Comparison of ENCODE assay signal across 8 cellular contexts in the genomic region with DNA sequence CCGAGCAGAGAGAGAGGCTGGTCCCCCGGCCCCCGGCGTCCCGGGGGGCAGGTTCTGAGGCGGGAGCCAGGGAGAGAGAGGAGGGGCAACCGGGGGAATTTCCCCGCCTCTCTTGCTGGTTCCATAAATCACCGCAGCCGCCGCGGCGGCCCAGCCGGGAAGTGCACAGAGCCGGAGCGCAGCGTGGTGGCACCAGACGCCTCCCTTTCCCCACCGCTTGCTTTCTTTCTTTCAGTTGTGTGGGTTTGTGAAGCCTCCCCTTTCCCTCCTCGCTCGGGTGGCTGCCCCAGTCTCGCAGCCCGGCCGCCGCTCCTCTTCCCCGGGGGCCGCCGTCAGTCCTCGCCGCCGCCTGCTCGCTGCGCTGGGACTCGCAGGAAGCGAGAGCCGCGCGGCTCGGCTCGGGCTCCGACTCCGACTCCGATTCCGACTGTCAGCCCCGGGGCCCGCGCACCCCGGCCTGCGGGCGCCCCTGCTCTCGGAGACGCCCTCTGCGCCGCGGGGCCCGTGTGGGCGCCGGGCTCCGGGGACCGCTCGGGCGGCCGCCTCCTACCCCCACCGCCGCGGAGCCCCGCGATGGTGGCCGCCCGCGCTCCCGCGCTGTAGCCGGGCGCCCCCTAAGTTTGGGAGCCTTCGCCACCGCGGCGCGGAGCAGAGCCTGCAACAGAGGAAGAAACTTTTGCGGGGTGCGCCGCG. TPM values are rescaled to one million over a fixed set of nuclear protein-coding genes. Genes with fewer than 3 reads are reported as not detected.
DNase-seq lines count a peak whose midpoint lies in the region; ATAC-seq and TF ChIP-seq lines count a peak whose summit lies in the region.

A gene (plus strand): TSS at position 153 of the 693 bp plus-strand sequence. CDS start 616 bp downstream, outside the sequence.

- intact Hi-C loops in Caco-2 (cut with micrococcal nuclease; ENCODE audit: unreplicated experiment) (no loop called here), Right ventricle myocardium inferior (cut with DNase I) (loop anchor here (2.0 to 5.0 kb wide), 2 partner anchors 71 to 182 kb away; no protein-coding TSS in a partner anchor)

- H3K27ac ChIP-seq in suprapubic skin, result peak within 1 kb of the TSS; percentile 91

- no peaks in the 10 kb centered on the region for H3K27me3 ChIP-seq in Caco-2 (replicated peaks; ENCODE audit: control insufficient read depth, insufficient read depth, low read length)
- H3K27me3 ChIP-seq in suprapubic skin, result no peaks in the 10 kb centered on the region

- H3K4me3 ChIP-seq in Caco-2 (ENCODE audit: low read depth, low read length) (peak within 1 kb of the TSS; percentile 69), suprapubic skin (peak within 1 kb of the TSS; percentile 90)

- peak; percentile 89 for ATAC-seq in GM21528 (IDR thresholded peaks at IDR 0.05; ENCODE audit: low FRiP score, unreplicated experiment)
- ATAC-seq in Right ventricle myocardium inferior, result peak; percentile 85

- H3K36me3 ChIP-seq in Caco-2 (ENCODE audit: control insufficient read depth, insufficient read depth, low read length) (no peaks in the 10 kb centered on the region), suprapubic skin (no peaks in the 10 kb centered on the region)

- peak within 1 kb of the TSS; percentile 100 for H3K4me3 Mint-ChIP-seq in Caco-2 (ENCODE audit: unreplicated experiment)
- H3K4me3 Mint-ChIP-seq in activated naive CD8-positive, alpha-beta T cell, result peak within 1 kb of the TSS; percentile 89
- H3K4me3 Mint-ChIP-seq in osteocyte (ENCODE audit: unreplicated experiment), result peak within 1 kb of the TSS; percentile 88

- H3K9me3 Mint-ChIP-seq in Caco-2 (ENCODE audit: unreplicated experiment), result no peaks in the 10 kb centered on the region
- no peaks in the 10 kb centered on the region for H3K9me3 Mint-ChIP-seq in activated naive CD8-positive, alpha-beta T cell (ENCODE audit: low read depth)
- H3K9me3 Mint-ChIP-seq in osteocyte (ENCODE audit: unreplicated experiment), result no peaks in the 10 kb centered on the region

- H3K36me3 Mint-ChIP-seq in Caco-2 (ENCODE audit: insufficient read depth, unreplicated experiment) (peaks cover 10% of the 10 kb centered on the region), osteocyte (ENCODE audit: unreplicated experiment) (no peaks in the 10 kb centered on the region)
- no peaks in the 10 kb centered on the region for H3K36me3 Mint-ChIP-seq in activated naive CD8-positive, alpha-beta T cell

- H3K4me1 Mint-ChIP-seq in Caco-2 (ENCODE audit: low read depth, unreplicated experiment) (peaks cover 7% of the 10 kb centered on the region), osteocyte (ENCODE audit: unreplicated experiment) (peaks cover 25% of the 10 kb centered on the region)
- peaks cover 13% of the 10 kb centered on the region for H3K4me1 Mint-ChIP-seq in activated naive CD8-positive, alpha-beta T cell (ENCODE audit: low read depth)

- no peak for TF ChIP-seq EP300 in suprapubic skin (IDR thresholded peaks at IDR 0.05)

- DNase-seq in Caco-2 (peak; percentile 68 to 69), KBM-7 (peak; percentile 91), SHP77 treated with DMSO at 0.1 percent for 48 hours (lab: John Stamatoyannopoulos, UW) (peak; percentile 21), Right ventricle myocardium inferior (ENCODE audit: missing footprints) (peak; percentile 90), osteocyte (ENCODE audit: extremely low spot score, unreplicated experiment) (peak; percentile 90), suprapubic skin (ENCODE audit: low spot score in 2 of 2) (peak; percentile 80 to 87)

- H3K27ac Mint-ChIP-seq in Caco-2 (ENCODE audit: unreplicated experiment), result peak within 1 kb of the TSS; percentile 91
- peak within 1 kb of the TSS; percentile 70 for H3K27ac Mint-ChIP-seq in activated naive CD8-positive, alpha-beta T cell
- peak within 1 kb of the TSS; percentile 69 for H3K27ac Mint-ChIP-seq in osteocyte (ENCODE audit: unreplicated experiment)

- CTCF ChIA-PET in Caco-2 (lab: Charles Lee), result no interaction called here

- no peak for TF ChIP-seq POLR2A in suprapubic skin (IDR thresholded peaks at IDR 0.05)

- no peaks in the 10 kb centered on the region for H3K9me3 ChIP-seq in Caco-2
- no peaks in the 10 kb centered on the region for H3K9me3 ChIP-seq in suprapubic skin

- in situ Hi-C loops in KBM-7 (cut with MboI; ENCODE audit: low pct_unique_long_range_greater_than_20kb, low sequenced_read_pairs), result no loop called here

- no TSS peak for BruUV-seq in Caco-2 (replicated peaks; lab: Mats Ljungman, UMichigan)

- POLR2A ChIA-PET in Caco-2 (lab: Charles Lee), result no interaction called here

- H3K4me1 ChIP-seq in Caco-2 (no peaks in the 10 kb centered on the region), suprapubic skin (peaks cover 46% of the 10 kb centered on the region)

- TF ChIP-seq CTCF in Caco-2 (IDR thresholded peaks at IDR 0.05; ENCODE audit: insufficient read depth in 1 of 2, low read depth in 1 of 2, low read length in 1 of 2, severe bottlenecking in 1 of 2, unreplicated experiment in 1 of 2), result peak in 1 of 2 experiments; percentile 25
- peak; percentile 71 for TF ChIP-seq CTCF in osteocyte (IDR thresholded peaks at IDR 0.05)
- peak in 1 of 2 donors; percentile 23 for TF ChIP-seq CTCF in suprapubic skin (IDR thresholded peaks at IDR 0.05)

- no CpG with 5 or more reads among the region's 84 CpGs for WGBS in suprapubic skin

- H3K27me3 Mint-ChIP-seq in Caco-2 (ENCODE audit: insufficient read depth, unreplicated experiment) (no peaks in the 10 kb centered on the region), osteocyte (ENCODE audit: unreplicated experiment) (peaks cover 17% of the 10 kb centered on the region)
- H3K27me3 Mint-ChIP-seq in activated naive CD8-positive, alpha-beta T cell, result peaks cover 25% of the 10 kb centered on the region

RNA-seq across cellular contexts. Expression of the gene that starts here (rescaled TPM):
- total RNA-seq in Caco-2 (2022) (16.6 and 18.5 TPM in 2 replicates), Right ventricle myocardium inferior (4.9 TPM), osteocyte (5.5 TPM in 2 replicates), suprapubic skin (10 to 100 TPM in 3 of 4 donors, 1 to 10 TPM in 1; 6.9 to 14.7 (median 11.6) TPM)

Comparison
In these comparisons a context has a peak if more than half of its experiments do, and no peak if none do; other contexts are left out.
1. Peak in every context shown above with its lines: DNase-seq, ATAC-seq, H3K4me3 ChIP-seq and H3K27ac ChIP-seq.
2. DNase-seq: peak in every context shown above with its lines; median percentile 91 in KBM-7; 90 in Right ventricle myocardium inferior; 90 in osteocyte; 84 in suprapubic skin; 68 in Caco-2; 21 in SHP77 treated with DMSO at 0.1 percent for 48 hours.